ENCODE assay signal across 1 cellular context in the genomic region with DNA sequence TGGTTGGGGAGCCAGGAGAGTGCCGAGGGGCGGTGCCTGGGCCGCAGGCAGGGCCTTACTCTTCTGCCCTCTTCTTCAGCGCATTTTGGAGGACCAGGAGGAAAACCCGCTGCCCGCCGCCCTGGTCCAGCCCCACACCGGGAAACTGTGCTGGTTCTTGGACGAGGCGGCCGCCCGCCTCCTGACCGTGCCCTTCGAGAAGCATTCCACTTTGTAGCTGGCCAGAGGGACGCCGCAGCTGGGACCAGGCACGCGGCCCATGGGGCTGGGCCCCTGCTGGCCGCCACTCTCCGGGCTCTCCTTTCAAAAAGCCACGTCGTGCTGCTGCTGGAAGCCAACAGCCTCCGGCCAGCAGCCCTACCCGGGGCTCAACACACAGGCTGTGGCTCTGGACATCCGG.
TF ChIP-seq lines count a peak whose summit lies in the region.

No MANE protein-coding gene starts in this region.

TF ChIP-seq in IMR-90, 13 proteins besides CTCF, POLR2A, EP300 and RAD21:
- TF ChIP-seq BHLHE40 (IDR thresholded peaks at IDR 0.05; ENCODE audit: low read depth, low read length) (no peak), CEBPB (IDR thresholded peaks at IDR 0.05; ENCODE audit: low read depth, low read length) (no peak), MAZ (IDR thresholded peaks at IDR 0.05; ENCODE audit: borderline replicate concordance, low read depth, low read length) (no peak)
